In genomic region chr15:68230157-68231100, GRCh38 we compare ENCODE assay signal across 8 cellular contexts. TPM values are rescaled to one million over a fixed set of nuclear protein-coding genes. Genes with fewer than 3 reads are reported as not detected.
DNase-seq lines count a peak whose midpoint lies in the region; ATAC-seq, FAIRE-seq and TF ChIP-seq lines count a peak whose summit lies in the region.

No MANE protein-coding gene starts in this region.

- BruUV-seq in K562 (replicated peaks; lab: Mats Ljungman, UMichigan), result TSS peak; percentile 86

- peaks cover 33 to 43% of the 10 kb centered on the region in 2 experiments for H3K4me1 ChIP-seq in K562 (replicated peaks in 1 of 2; ENCODE audit: control insufficient read depth in 2 of 2, insufficient read depth in 2 of 2, low read length in 2 of 2)
- peaks cover 19% of the 10 kb centered on the region for H3K4me1 ChIP-seq in lower lobe of right lung
- peaks cover 18% of the 10 kb centered on the region for H3K4me1 ChIP-seq in upper lobe of right lung

- H3K27ac ChIP-seq in K562 (ENCODE audit: extremely low read depth, low read depth, low read length), result peak overlapping the region; percentile 75
- peak overlapping the region; percentile 85 for H3K27ac ChIP-seq in lower lobe of right lung
- peak overlapping the region; percentile 83 for H3K27ac ChIP-seq in upper lobe of right lung

- H3K9me3 ChIP-seq in K562 (replicated peaks; ENCODE audit: control insufficient read depth, insufficient read depth, low read depth, low read length) (no peaks in the 10 kb centered on the region), lower lobe of right lung (no peaks in the 10 kb centered on the region), upper lobe of right lung (no peaks in the 10 kb centered on the region)

- H2AFZ ChIP-seq in K562 (ENCODE audit: low read depth, low read length), result peak overlapping the region; percentile 100

- TF ChIP-seq CTCF in LNCaP clone FGC (IDR thresholded peaks at IDR 0.05; ENCODE audit: control insufficient read depth, extremely low read depth, insufficient read depth) (peak; percentile 35; the same call in 1 of the 2 replicates), K562 (IDR thresholded peaks at IDR 0.05 in 2 of 3, conservative IDR thresholded peaks at IDR 0.05 in 1 of 3; ENCODE audit: insufficient read depth in 2 of 3, low read depth in 1 of 3, low read length in 3 of 3) (peak in 1 of 3 experiments; percentile 19; a peak in 3 of 6 replicates), lower lobe of right lung (IDR thresholded peaks at IDR 0.05) (no peak), upper lobe of right lung (IDR thresholded peaks at IDR 0.05) (no peak)

- H3K4me3 ChIP-seq in LNCaP clone FGC (ENCODE audit: low read depth, low read length), result peak overlapping the region; percentile 89
- peak overlapping the region; percentile 93 for H3K4me3 ChIP-seq in K562
- peak overlapping the region; percentile 96 for H3K4me3 ChIP-seq in lower lobe of right lung
- H3K4me3 ChIP-seq in upper lobe of right lung, result peak overlapping the region; percentile 90

- TF ChIP-seq POLR2A in K562 (conservative IDR thresholded peaks at IDR 0.05), result no peak

- peaks cover 14% of the 10 kb centered on the region; the same call in 1 of the 2 replicates for H4K20me1 ChIP-seq in K562 (replicated peaks; ENCODE audit: control insufficient read depth, insufficient read depth, low read length)

- no peaks in the 10 kb centered on the region for H3K9me1 ChIP-seq in K562 (ENCODE audit: control insufficient read depth, insufficient read depth, low read length)

- no peak; a peak in 1 of 4 replicates for TF ChIP-seq RAD21 in K562 (CRISPR knock-in tag; conservative IDR thresholded peaks at IDR 0.05 in 1 of 2, IDR thresholded peaks at IDR 0.05 in 1 of 2)

- no peaks in the 10 kb centered on the region for H3K27me3 ChIP-seq in K562 (ENCODE audit: control insufficient read depth in 2 of 2, insufficient read depth in 2 of 2, low read length in 2 of 2)
- no peaks in the 10 kb centered on the region for H3K27me3 ChIP-seq in lower lobe of right lung (ENCODE audit: low read depth)
- H3K27me3 ChIP-seq in upper lobe of right lung, result no peaks in the 10 kb centered on the region

- WGBS in K562 (ENCODE audit: insufficient coverage, low coverage, missing lambda C conversion rate), result 46% methylated on average over 19 of the region's 20 CpGs

- intact Hi-C loops in K562 (cut with micrococcal nuclease) (no loop called here), lower lobe of right lung (cut with DNase I) (no loop called here), upper lobe of right lung (cut with DNase I) (no loop called here)

- ATAC-seq in K562, result peak; percentile 36
- no peak for ATAC-seq in lower lobe of right lung
- ATAC-seq in upper lobe of right lung, result no peak
- ATAC-seq in GM21381 (IDR thresholded peaks at IDR 0.05; ENCODE audit: unreplicated experiment), result no peak

- POLR2A ChIA-PET in K562 (lab: Yijun Ruan, JAX), result interaction anchor here (0.8 to 2.5 kb wide), 2 partner anchors 11 kb away, joined by 4 to 18 read pairs; no protein-coding TSS in a partner anchor

- peaks cover 16% of the 10 kb centered on the region; the same call in 2 of the 3 replicates for H3K36me3 ChIP-seq in K562 (ENCODE audit: control insufficient read depth, insufficient read depth, low read length)
- H3K36me3 ChIP-seq in lower lobe of right lung, result no peaks in the 10 kb centered on the region
- H3K36me3 ChIP-seq in upper lobe of right lung, result no peaks in the 10 kb centered on the region

- CTCF ChIA-PET in K562 (lab: Yijun Ruan, JAX; ENCODE audit: low intra/inter-chr PET ratio), result no interaction called here

- peak overlapping the region; percentile 81 to 92 for H3K9ac ChIP-seq in K562 (ENCODE audit: insufficient read depth in 1 of 2, low read depth in 2 of 2, low read length in 2 of 2)

- no peak for FAIRE-seq in K562 (lab: Jason Lieb, UNC)

- DNase-seq in NCI-H2227 (lab: John Stamatoyannopoulos, UW; ENCODE audit: unreplicated experiment), result peak; percentile 8
- no peak for DNase-seq in NCI-H2227 treated with DMSO at 0.1 percent for 48 hours (lab: John Stamatoyannopoulos, UW)
- no peak for DNase-seq in LNCaP clone FGC (ENCODE audit: low read depth)
- DNase-seq in K562 (ENCODE audit: extremely low read depth in 1 of 4, low spot score in 3 of 4), result peak in 1 of 4 experiments; percentile 31
- DNase-seq in lower lobe of right lung, result no peak
- DNase-seq in upper lobe of right lung, result no peak
- DNase-seq in hepatic stellate cell (ENCODE audit: low spot score), result no peak

- H3K79me2 ChIP-seq in K562 (ENCODE audit: control insufficient read depth, insufficient read depth, low read length), result peaks cover 41% of the 10 kb centered on the region

- TF ChIP-seq EP300 in K562 (IDR thresholded peaks at IDR 0.05; ENCODE audit: low read length), result no peak

- peak overlapping the region; percentile 92 for H3K4me2 ChIP-seq in K562 (ENCODE audit: insufficient read depth, low read length)

- in situ Hi-C loops in K562 (cut with MboI), result no loop called here

RNA-seq across cellular contexts. Expression of gene CLN6, which starts 0.9 kb away (rescaled TPM):
- total RNA-seq in K562 (2011; cell fraction: chromatin; rRNA removed; ENCODE audit: low replicate concordance), result 161 and 267 TPM in 2 replicates
- total RNA-seq in K562 (2011; cell fraction: nucleolus; rRNA removed), result 171 and 189 TPM in 2 replicates
- 182 and 254 TPM in 2 replicates for total RNA-seq in K562 (2011; cell fraction: nucleoplasm; rRNA removed)
- total RNA-seq in K562 (2014; rRNA removed) (25.8 and 32.5 TPM in 2 replicates), K562 (2014; rRNA removed; fragmentation: Illumina TruSeq; extraction: Trizol) (22.3 and 24.8 TPM in 2 replicates), K562 (2015; rRNA removed; fragmentation: Illumina TruSeq; extraction: Trizol) (34.8 and 39.3 TPM in 2 replicates), K562 (2021) (51.6 and 53.3 TPM in 2 replicates), lower lobe of right lung (37.9 TPM), upper lobe of right lung (31.5 TPM)
- polyA plus RNA-seq in K562 (2011; rRNA removed) (46.0 and 47.3 TPM in 2 replicates), K562 (2014; fragmentation: Illumina TruSeq; extraction: Trizol) (42.6 and 49.8 TPM in 2 replicates), K562 (2014; fragmentation: Nextera tagmentation; extraction: Ambion mirVana) (under 1 TPM; 0.71 to 0.77 TPM), K562 (2014; rRNA removed) (47.5 and 60.1 TPM in 2 replicates)
- 70.0 and 134 TPM in 2 replicates for polyA plus RNA-seq in K562 (2011; cell fraction: cytosol; rRNA removed)
- 68.6 and 106 TPM in 2 replicates for polyA plus RNA-seq in K562 (2011; cell fraction: nucleus; rRNA removed)
- polyA plus RNA-seq in K562 (2012), result 36.7 and 38.9 TPM in 2 replicates
- polyA minus RNA-seq in K562 (2011; rRNA and poly(A)+ RNA removed), result 60.0 and 111 TPM in 2 replicates
- polyA minus RNA-seq in K562 (2011; cell fraction: cytosol; rRNA and poly(A)+ RNA removed), result 26.9 and 47.0 TPM in 2 replicates
- 38.7 and 49.0 TPM in 2 replicates for polyA minus RNA-seq in K562 (2011; cell fraction: nucleus; rRNA and poly(A)+ RNA removed)

RNA-seq across cellular contexts. Expression of gene CALML4, which starts 25.3 kb away (rescaled TPM):
- total RNA-seq in K562 (2011; cell fraction: chromatin; rRNA removed; ENCODE audit: low replicate concordance), result 41.4 and 49.7 TPM in 2 replicates
- 19.3 and 20.3 TPM in 2 replicates for total RNA-seq in K562 (2011; cell fraction: nucleolus; rRNA removed)
- total RNA-seq in K562 (2011; cell fraction: nucleoplasm; rRNA removed), result 29.4 and 47.2 TPM in 2 replicates
- total RNA-seq in K562 (2014; rRNA removed), result 7.6 and 8.7 TPM in 2 replicates
- 15.5 and 19.8 TPM in 2 replicates for total RNA-seq in K562 (2014; rRNA removed; fragmentation: Illumina TruSeq; extraction: Trizol)
- 16.7 and 17.4 TPM in 2 replicates for total RNA-seq in K562 (2015; rRNA removed; fragmentation: Illumina TruSeq; extraction: Trizol)
- total RNA-seq in K562 (2021), result 6.3 and 6.5 TPM in 2 replicates
- 16.9 and 18.2 TPM in 2 replicates for polyA plus RNA-seq in K562 (2011; rRNA removed)
- 2.6 and 3.5 TPM in 2 replicates for polyA plus RNA-seq in K562 (2011; cell fraction: cytosol; rRNA removed)
- polyA plus RNA-seq in K562 (2011; cell fraction: nucleus; rRNA removed), result 11.0 and 16.7 TPM in 2 replicates
- 6.4 and 11.6 TPM in 2 replicates for polyA plus RNA-seq in K562 (2012)
- polyA plus RNA-seq in K562 (2014; fragmentation: Illumina TruSeq; extraction: Trizol), result 20.8 and 24.4 TPM in 2 replicates
- 1 to 10 TPM; 2.8 to 3.8 TPM for polyA plus RNA-seq in K562 (2014; fragmentation: Nextera tagmentation; extraction: Ambion mirVana)
- polyA plus RNA-seq in K562 (2014; rRNA removed), result 15.6 and 30.6 TPM in 2 replicates
- 6.1 and 7.6 TPM in 2 replicates for polyA minus RNA-seq in K562 (2011; rRNA and poly(A)+ RNA removed)
- polyA minus RNA-seq in K562 (2011; cell fraction: cytosol; rRNA and poly(A)+ RNA removed), result 0.73 and 1.2 TPM in 2 replicates
- polyA minus RNA-seq in K562 (2011; cell fraction: nucleus; rRNA and poly(A)+ RNA removed), result 3.6 and 6.1 TPM in 2 replicates
- total RNA-seq in lower lobe of right lung, result 7.3 TPM
- total RNA-seq in upper lobe of right lung, result 4.5 TPM

RNA-seq across cellular contexts. Expression of gene FEM1B, which starts 47.1 kb away (rescaled TPM):
- total RNA-seq in K562 (2011; cell fraction: chromatin; rRNA removed; ENCODE audit: low replicate concordance), result 56.6 and 67.0 TPM in 2 replicates
- 22.5 and 38.2 TPM in 2 replicates for total RNA-seq in K562 (2011; cell fraction: nucleolus; rRNA removed)
- 31.6 and 32.1 TPM in 2 replicates for total RNA-seq in K562 (2011; cell fraction: nucleoplasm; rRNA removed)
- total RNA-seq in K562 (2014; rRNA removed) (18.0 and 19.7 TPM in 2 replicates), K562 (2014; rRNA removed; fragmentation: Illumina TruSeq; extraction: Trizol) (35.3 and 40.3 TPM in 2 replicates), K562 (2015; rRNA removed; fragmentation: Illumina TruSeq; extraction: Trizol) (30.4 and 34.7 TPM in 2 replicates), K562 (2021) (32.2 and 42.1 TPM in 2 replicates), lower lobe of right lung (55.3 TPM), upper lobe of right lung (42.3 TPM)
- polyA plus RNA-seq in K562 (2011; rRNA removed) (58.3 and 61.6 TPM in 2 replicates), K562 (2014; fragmentation: Illumina TruSeq; extraction: Trizol) (20.1 and 22.3 TPM in 2 replicates), K562 (2014; fragmentation: Nextera tagmentation; extraction: Ambion mirVana) (1 to 10 TPM; 5.9 to 6.5 TPM), K562 (2014; rRNA removed) (12.0 and 14.0 TPM in 2 replicates)
- polyA plus RNA-seq in K562 (2011; cell fraction: cytosol; rRNA removed), result 24.2 and 31.0 TPM in 2 replicates
- 36.5 and 41.2 TPM in 2 replicates for polyA plus RNA-seq in K562 (2011; cell fraction: nucleus; rRNA removed)
- 14.2 and 14.3 TPM in 2 replicates for polyA plus RNA-seq in K562 (2012)
- 182 and 215 TPM in 2 replicates for polyA minus RNA-seq in K562 (2011; rRNA and poly(A)+ RNA removed)
- polyA minus RNA-seq in K562 (2011; cell fraction: cytosol; rRNA and poly(A)+ RNA removed), result 79.5 and 101 TPM in 2 replicates
- polyA minus RNA-seq in K562 (2011; cell fraction: nucleus; rRNA and poly(A)+ RNA removed), result 19.3 and 38.7 TPM in 2 replicates
